ENCODE assay signal across 9 cellular contexts in the genomic region with DNA sequence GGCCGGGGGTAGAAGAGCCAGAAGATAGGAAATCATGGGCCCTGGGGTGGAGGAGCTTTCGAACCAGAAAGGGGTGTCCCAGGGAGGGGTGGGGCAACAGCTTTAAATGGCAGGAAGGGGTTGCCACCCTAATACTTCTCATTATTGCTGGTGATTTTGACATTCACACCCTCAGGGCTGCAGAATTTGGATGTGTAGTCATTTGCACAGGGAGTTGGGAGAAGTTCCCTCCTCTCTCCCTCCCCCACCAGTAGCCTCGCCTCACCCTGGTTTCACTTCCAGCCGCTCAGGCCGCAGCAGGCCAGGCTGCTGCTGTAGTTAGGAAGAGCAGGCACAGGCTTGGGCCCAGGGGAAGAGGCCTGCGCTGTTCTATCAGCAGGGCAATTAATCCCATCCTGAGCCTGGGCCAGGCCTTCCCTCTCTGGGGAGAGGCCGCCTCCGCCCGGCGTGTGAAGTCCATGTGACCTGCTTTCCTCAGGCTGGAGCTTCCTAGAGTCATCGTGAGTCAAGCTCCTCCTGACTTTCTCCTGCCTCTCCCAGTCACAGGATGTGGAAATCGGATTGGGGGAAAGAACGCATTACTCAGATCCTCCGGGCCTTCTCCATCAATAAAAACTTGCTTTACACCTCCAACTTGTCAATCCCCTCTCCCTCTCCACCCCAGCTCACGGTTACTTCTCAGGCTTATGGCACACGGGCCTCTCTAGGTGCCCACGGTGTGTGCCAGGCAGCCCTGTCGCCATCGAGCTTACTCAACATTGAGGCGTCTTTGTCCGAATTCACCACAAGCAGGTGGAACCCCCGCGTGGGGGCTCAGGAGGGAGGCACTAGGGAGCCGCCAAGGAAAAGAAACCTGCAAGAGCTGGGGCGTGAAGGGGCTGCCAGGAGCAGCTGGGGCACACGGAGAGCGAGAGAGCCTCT. TPM values are rescaled to one million over a fixed set of nuclear protein-coding genes. Genes with fewer than 3 reads are reported as not detected.
DNase-seq lines count a peak whose midpoint lies in the region; ATAC-seq and TF ChIP-seq lines count a peak whose summit lies in the region.
"Had no signal": no experiment of that assay in that cellular context is flagged by ENCODE, and none has a peak within 500 bp of the region (broad histone marks: within the 10 kb centered on the region; RNA-seq: fewer than 3 reads in every experiment).

No MANE protein-coding gene starts in this region.

- H3K9me3 ChIP-seq in RWPE2 (ENCODE audit: severe bottlenecking), result no peaks in the 10 kb centered on the region
- H3K9me3 ChIP-seq: neutrophil had no signal

- no peaks in the 10 kb centered on the region for H3K36me3 ChIP-seq in RWPE2 (ENCODE audit: low read depth)
- H3K36me3 ChIP-seq: neutrophil had no signal

- H3K27me3 ChIP-seq in RWPE2 (ENCODE audit: insufficient read depth, poor library complexity, severe bottlenecking), result no peaks in the 10 kb centered on the region
- H3K27me3 ChIP-seq: neutrophil had no signal

- TF ChIP-seq CTCF in RWPE2 (IDR thresholded peaks at IDR 0.05; ENCODE audit: poor library complexity, severe bottlenecking), result peak; percentile 13
- no peak for TF ChIP-seq CTCF in foreskin fibroblast (IDR thresholded peaks at IDR 0.05; ENCODE audit: low read depth, low read length)

- H3K4me1 ChIP-seq in RWPE2 (ENCODE audit: insufficient read depth, poor library complexity, severe bottlenecking), result peaks cover 61% of the 10 kb centered on the region

- H3K27ac ChIP-seq in RWPE2 (ENCODE audit: poor library complexity, severe bottlenecking), result peak overlapping the region; percentile 100
- H3K27ac ChIP-seq: neutrophil had no signal

- ATAC-seq in GM18511 (IDR thresholded peaks at IDR 0.05; ENCODE audit: unreplicated experiment) (peak; percentile 57), RWPE2 (ENCODE audit: low read depth) (peak; percentile 84), HG03457 (IDR thresholded peaks at IDR 0.05; ENCODE audit: unreplicated experiment) (no peak), GM21723 (IDR thresholded peaks at IDR 0.05; ENCODE audit: unreplicated experiment) (no peak)

- H3K4me3 ChIP-seq in RWPE2 (ENCODE audit: severe bottlenecking) (no peak overlapping the region), foreskin fibroblast (ENCODE audit: low read depth in 1 of 2, low read length in 2 of 2) (no peak overlapping the region)

- DNase-seq in RWPE2 (ENCODE audit: low spot score) (peak; percentile 96), foreskin fibroblast (peak; percentile 99), occipital lobe (lab: John Stamatoyannopoulos, UW) (peak; percentile 8), HuH-7 (ENCODE audit: low spot score) (no peak), superior temporal gyrus (ENCODE audit: extremely low spot score) (no peak)

RNA-seq across cellular contexts. Expression of a gene that starts 7.8 kb away (rescaled TPM):
- 2.5 TPM for total RNA-seq in occipital lobe

Comparison
In these comparisons a context has a peak if more than half of its experiments do, and no peak if none do; other contexts are left out.
1. ATAC-seq: peak in GM18511 (single experiment) and RWPE2 (single experiment); none in HG03457 (single experiment) and GM21723 (single experiment).
2. DNase-seq: peak in RWPE2 (single experiment), foreskin fibroblast (2 of 2) and occipital lobe (single experiment); none in HuH-7 (single experiment) and superior temporal gyrus (single experiment).